ENCODE assay signal across 10 cellular contexts in the genomic region with DNA sequence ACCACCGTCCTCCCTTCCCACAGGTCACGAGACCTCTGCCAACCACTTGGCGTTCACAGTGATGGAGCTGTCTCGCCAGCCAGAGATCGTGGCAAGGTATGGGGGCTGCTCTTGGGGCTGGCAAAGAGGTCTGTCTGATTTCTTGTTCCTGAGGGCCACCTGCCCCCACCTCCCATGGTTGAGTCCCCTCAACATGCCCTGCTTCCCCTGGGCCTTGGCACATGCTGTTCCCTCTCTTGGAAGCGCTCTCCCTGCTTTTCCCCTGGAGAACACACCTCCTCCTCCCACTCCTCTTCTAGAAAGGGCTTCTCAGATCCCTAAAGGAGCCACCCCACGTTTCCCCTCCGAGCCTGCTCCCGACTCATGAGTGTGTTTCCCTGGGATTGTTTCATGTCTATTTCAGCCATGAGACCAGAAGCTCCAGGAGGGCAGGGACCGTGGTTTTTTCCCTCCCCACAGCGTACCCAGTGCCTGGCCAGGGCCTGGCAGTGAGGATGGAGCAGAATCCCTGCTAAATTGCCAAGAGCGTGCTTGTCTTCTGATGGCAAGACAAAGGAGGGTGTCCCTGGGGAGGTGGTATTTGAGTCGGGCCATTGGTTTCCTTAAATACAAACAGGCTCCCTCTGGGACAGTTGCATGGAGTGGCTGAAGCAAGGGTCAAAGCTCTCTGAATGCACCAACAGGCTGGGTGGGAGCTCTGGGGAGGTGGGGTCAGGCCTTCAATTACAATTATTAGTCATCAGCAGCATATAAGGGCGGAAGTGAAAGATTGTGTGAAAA. TPM values are rescaled to one million over a fixed set of nuclear protein-coding genes. Genes with fewer than 3 reads are reported as not detected.
DNase-seq lines count a peak whose midpoint lies in the region; ATAC-seq and TF ChIP-seq lines count a peak whose summit lies in the region.
"Had no signal": no experiment of that assay in that cellular context is flagged by ENCODE, and none has a peak within 500 bp of the region (broad histone marks: within the 10 kb centered on the region; RNA-seq: fewer than 3 reads in every experiment).

No MANE protein-coding gene starts in this region.

- H3K27ac Mint-ChIP-seq in activated CD8-positive, alpha-beta memory T cell treated with anti-CD3 and anti-CD28 coated beads, Interleukin-2, amount 10 ng/mL, durations not matched to agents 7 days and 5 days: no peak overlapping the region
- no peak overlapping the region for H3K27ac Mint-ChIP-seq in progenitor cell of endocrine pancreas
- no peak overlapping the region for H3K27ac Mint-ChIP-seq in CD8-positive, alpha-beta memory T cell

- no peaks in the 10 kb centered on the region for H3K27me3 ChIP-seq in CD8-positive, alpha-beta memory T cell (ENCODE audit: insufficient read depth, low read length, poor library complexity, severe bottlenecking)
- no peaks in the 10 kb centered on the region for H3K27me3 ChIP-seq in transverse colon
- H3K27me3 ChIP-seq: cardiac muscle cell, pancreas had no signal

- H3K36me3 Mint-ChIP-seq in activated CD8-positive, alpha-beta memory T cell treated with anti-CD3 and anti-CD28 coated beads, Interleukin-2, amount 10 ng/mL, durations not matched to agents 7 days and 5 days: no peaks in the 10 kb centered on the region
- no peaks in the 10 kb centered on the region for H3K36me3 Mint-ChIP-seq in progenitor cell of endocrine pancreas (ENCODE audit: insufficient read depth)
- H3K36me3 Mint-ChIP-seq in CD8-positive, alpha-beta memory T cell: no peaks in the 10 kb centered on the region

- no peak overlapping the region for H3K4me3 Mint-ChIP-seq in activated CD8-positive, alpha-beta memory T cell treated with anti-CD3 and anti-CD28 coated beads, Interleukin-2, amount 10 ng/mL, durations not matched to agents 7 days and 5 days
- H3K4me3 Mint-ChIP-seq in progenitor cell of endocrine pancreas (ENCODE audit: low read depth): no peak overlapping the region
- no peak overlapping the region for H3K4me3 Mint-ChIP-seq in CD8-positive, alpha-beta memory T cell

- CTCF ChIA-PET in activated CD8-positive, alpha-beta memory T cell treated with anti-CD3 and anti-CD28 coated beads, Interleukin-2, amount 10 ng/mL, durations not matched to agents 7 days and 5 days (lab: Charles Lee): no interaction called here
- CTCF ChIA-PET in CD8-positive, alpha-beta memory T cell (lab: Charles Lee): interaction anchor here (0.5 kb wide), 1 partner anchor 34 kb away, joined by 3 read pairs; no protein-coding TSS in a partner anchor

- H3K27ac ChIP-seq in CD8-positive, alpha-beta memory T cell (ENCODE audit: low read depth, low read length): no peak overlapping the region
- no peak overlapping the region for H3K27ac ChIP-seq in transverse colon
- H3K27ac ChIP-seq: cardiac muscle cell, pancreas had no signal

- H3K4me3 ChIP-seq in GM12864 (ENCODE audit: low read depth, low read length) (no peak overlapping the region), transverse colon (no peak overlapping the region)
- no peak overlapping the region for H3K4me3 ChIP-seq in CD8-positive, alpha-beta memory T cell (ENCODE audit: low read length)
- H3K4me3 ChIP-seq: cardiac muscle cell, pancreas had no signal

- no peaks in the 10 kb centered on the region for H3K4me1 Mint-ChIP-seq in activated CD8-positive, alpha-beta memory T cell treated with anti-CD3 and anti-CD28 coated beads, Interleukin-2, amount 10 ng/mL, durations not matched to agents 7 days and 5 days
- peaks cover 3% of the 10 kb centered on the region for H3K4me1 Mint-ChIP-seq in progenitor cell of endocrine pancreas (ENCODE audit: low read depth)
- H3K4me1 Mint-ChIP-seq in CD8-positive, alpha-beta memory T cell: no peaks in the 10 kb centered on the region

- no peaks in the 10 kb centered on the region for H3K36me3 ChIP-seq in CD8-positive, alpha-beta memory T cell (ENCODE audit: insufficient read depth, low read length)
- no peaks in the 10 kb centered on the region for H3K36me3 ChIP-seq in transverse colon
- H3K36me3 ChIP-seq: cardiac muscle cell, pancreas had no signal

- ATAC-seq in GM19455 (IDR thresholded peaks at IDR 0.05; ENCODE audit: unreplicated experiment) (peak; percentile 75), HG03095 (IDR thresholded peaks at IDR 0.05; ENCODE audit: unreplicated experiment) (peak; percentile 77)
- no peak for ATAC-seq in activated CD8-positive, alpha-beta memory T cell treated with anti-CD3 and anti-CD28 coated beads, Interleukin-2, amount 10 ng/mL, durations not matched to agents 7 days and 5 days
- ATAC-seq: pancreas had no signal

- TF ChIP-seq CTCF in GM12864 (IDR thresholded peaks at IDR 0.05; ENCODE audit: low read depth, low read length, missing control alignments): no peak
- TF ChIP-seq CTCF in progenitor cell of endocrine pancreas (IDR thresholded peaks at IDR 0.05; ENCODE audit: unreplicated experiment): no peak
- TF ChIP-seq CTCF in transverse colon (IDR thresholded peaks at IDR 0.05): no peak

- H3K9me3 Mint-ChIP-seq in activated CD8-positive, alpha-beta memory T cell treated with anti-CD3 and anti-CD28 coated beads, Interleukin-2, amount 10 ng/mL, durations not matched to agents 7 days and 5 days (ENCODE audit: low read depth): no peaks in the 10 kb centered on the region
- no peaks in the 10 kb centered on the region for H3K9me3 Mint-ChIP-seq in progenitor cell of endocrine pancreas (ENCODE audit: low read depth)
- H3K9me3 Mint-ChIP-seq in CD8-positive, alpha-beta memory T cell: no peaks in the 10 kb centered on the region

- no peaks in the 10 kb centered on the region for H3K4me1 ChIP-seq in CD8-positive, alpha-beta memory T cell (ENCODE audit: insufficient read depth, low read length)
- H3K4me1 ChIP-seq in transverse colon: no peaks in the 10 kb centered on the region
- H3K4me1 ChIP-seq: pancreas had no signal

- TF ChIP-seq EP300 in transverse colon (IDR thresholded peaks at IDR 0.05; ENCODE audit: low read depth): no peak

- H3K27me3 Mint-ChIP-seq in activated CD8-positive, alpha-beta memory T cell treated with anti-CD3 and anti-CD28 coated beads, Interleukin-2, amount 10 ng/mL, durations not matched to agents 7 days and 5 days: peaks cover 9% of the 10 kb centered on the region
- peaks cover 13% of the 10 kb centered on the region for H3K27me3 Mint-ChIP-seq in progenitor cell of endocrine pancreas
- peaks cover 4 to 7% of the 10 kb centered on the region in 2 donors for H3K27me3 Mint-ChIP-seq in CD8-positive, alpha-beta memory T cell

- DNase-seq in GM12864 (ENCODE audit: low read depth): peak; percentile 18
- peak; percentile 28 for DNase-seq in activated CD8-positive, alpha-beta memory T cell treated with anti-CD3 and anti-CD28 coated beads, Interleukin-2, amount 10 ng/mL, durations not matched to agents 7 days and 5 days
- DNase-seq in CD1c-positive myeloid dendritic cell (ENCODE audit: extremely low spot score): no peak
- DNase-seq in progenitor cell of endocrine pancreas (ENCODE audit: low spot score, unreplicated experiment): no peak
- DNase-seq in CD8-positive, alpha-beta memory T cell: no peak
- no peak for DNase-seq in transverse colon

- POLR2A ChIA-PET in CD8-positive, alpha-beta memory T cell (lab: Charles Lee): no interaction called here

- TF ChIP-seq POLR2A in transverse colon (IDR thresholded peaks at IDR 0.05): no peak

- in situ Hi-C loops in transverse colon (cut with MboI; ENCODE audit: low pct_ligation_motif_present in 1 of 4, low pct_unique_long_range_greater_than_20kb in 1 of 4, low sequenced_read_pairs in 3 of 4): no loop called here

- intact Hi-C loops in transverse colon (cut with DNase I; ENCODE audit: low total_unique reads): no loop called here

- no peaks in the 10 kb centered on the region for H3K9me3 ChIP-seq in CD8-positive, alpha-beta memory T cell (ENCODE audit: low read length)
- no peaks in the 10 kb centered on the region for H3K9me3 ChIP-seq in transverse colon
- H3K9me3 ChIP-seq: pancreas had no signal

- 44 to 74% methylated on average over 1 to 14 of the region's 14 CpGs for whole genome bisulfite sequencing in transverse colon (ENCODE audit: low coverage in 1 of 2), 2 donors

RNA-seq across cellular contexts. Expression of a gene that starts 34.1 kb away (rescaled TPM):
- total RNA-seq in activated CD8-positive, alpha-beta memory T cell treated with anti-CD3 and anti-CD28 coated beads, Interleukin-2, amount 10 ng/mL, durations not matched to agents 7 days and 5 days: under 1 TPM in 1 of 2 experiments, not detected in 1; 0.15 TPM
- total RNA-seq in progenitor cell of endocrine pancreas (2.9 and 3.9 TPM in 2 replicates), transverse colon (under 1 TPM; 0.27 to 0.75 (median 0.52) TPM)
- under 1 TPM; 0.07 to 0.20 TPM for total RNA-seq in CD8-positive, alpha-beta memory T cell
- polyA plus RNA-seq in CD8-positive, alpha-beta memory T cell: not detected

Comparison
In these comparisons a context has a peak if more than half of its experiments do, and no peak if none do; other contexts are left out.
1. DNase-seq: peak in GM12864 (single experiment) and activated CD8-positive, alpha-beta memory T cell treated with anti-CD3 and anti-CD28 coated beads, Interleukin-2, amount 10 ng/mL, durations not matched to agents 7 days and 5 days (single experiment); none in CD1c-positive myeloid dendritic cell (single experiment), progenitor cell of endocrine pancreas (single experiment), CD8-positive, alpha-beta memory T cell (0 of 5) and transverse colon (single experiment).